8 cellular contexts compared by ENCODE assay signal in the genomic region with DNA sequence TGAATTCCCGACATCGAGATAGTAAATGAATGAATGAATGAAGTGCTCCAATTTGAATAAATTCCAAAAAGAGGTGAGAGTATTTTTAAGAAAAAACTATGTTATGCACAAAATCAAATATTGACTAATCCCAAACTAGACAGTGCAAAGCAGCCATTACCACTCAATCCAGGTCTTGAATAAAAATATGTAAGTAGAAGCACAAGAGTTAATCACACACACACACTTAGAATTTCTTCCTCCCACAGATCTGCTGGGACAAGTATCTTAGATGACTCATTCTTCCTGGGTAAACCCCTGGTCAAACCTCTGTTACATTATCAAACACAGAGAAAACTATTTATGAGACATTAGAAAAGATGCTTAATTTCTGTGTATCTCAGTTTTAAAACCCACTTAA. TPM values are rescaled to one million over a fixed set of nuclear protein-coding genes. Genes with fewer than 3 reads are reported as not detected.
DNase-seq lines count a peak whose midpoint lies in the region; ATAC-seq and FAIRE-seq lines count a peak whose summit lies in the region.

No MANE protein-coding gene starts in this region.

- CTCF ChIA-PET in activated CD4-positive, alpha-beta memory T cell treated with anti-CD3 and anti-CD28 coated beads for 36 hours (lab: Charles Lee) = no interaction called here

- POLR2A ChIA-PET in activated CD4-positive, alpha-beta memory T cell treated with anti-CD3 and anti-CD28 coated beads for 36 hours (lab: Charles Lee) = no interaction called here

- intact Hi-C loops in activated CD4-positive, alpha-beta memory T cell treated with anti-CD3 and anti-CD28 coated beads for 36 hours (cut with micrococcal nuclease) = loop anchor here (1.0 to 10.0 kb wide), 4 partner anchors 40 to 346 kb away; partner anchors contain the start of gene BAZ2B

- H3K36me3 Mint-ChIP-seq in activated CD4-positive, alpha-beta memory T cell treated with anti-CD3 and anti-CD28 coated beads for 36 hours = no peaks in the 10 kb centered on the region

- H3K9me3 Mint-ChIP-seq in activated CD4-positive, alpha-beta memory T cell treated with anti-CD3 and anti-CD28 coated beads for 36 hours = no peaks in the 10 kb centered on the region

- peaks cover 16% of the 10 kb centered on the region for H3K4me1 Mint-ChIP-seq in activated CD4-positive, alpha-beta memory T cell treated with anti-CD3 and anti-CD28 coated beads for 36 hours (ENCODE audit: low read depth)

- no peak overlapping the region for H3K27ac Mint-ChIP-seq in activated CD4-positive, alpha-beta memory T cell treated with anti-CD3 and anti-CD28 coated beads for 36 hours

- H3K27me3 Mint-ChIP-seq in activated CD4-positive, alpha-beta memory T cell treated with anti-CD3 and anti-CD28 coated beads for 36 hours = peaks cover 5% of the 10 kb centered on the region

- H3K4me3 Mint-ChIP-seq in activated CD4-positive, alpha-beta memory T cell treated with anti-CD3 and anti-CD28 coated beads for 36 hours = no peak overlapping the region

- ATAC-seq in GM21619 (IDR thresholded peaks at IDR 0.05; ENCODE audit: unreplicated experiment) = peak; percentile 56

- peak; percentile 87 for FAIRE-seq in islet of Langerhans (lab: Jason Lieb, UNC)

- DNase-seq in ELR (ENCODE audit: low read depth) (peak; percentile 85), OCI-M1 (lab: John Stamatoyannopoulos, UW) (peak; percentile 12), NCI-H1048 (lab: John Stamatoyannopoulos, UW) (no peak)
- DNase-seq in activated CD4-positive, alpha-beta T cell treated with anti-CD3 and anti-CD28 coated beads, Interleukin-2, amount 50 U/mL, for 48 hours = no peak
- no peak for DNase-seq in activated CD8-positive, alpha-beta memory T cell treated with anti-CD3 and anti-CD28 coated beads, Interleukin-2, amount 50 U/mL, for 48 hours
- DNase-seq in activated CD4-positive, alpha-beta memory T cell treated with anti-CD3 and anti-CD28 coated beads for 36 hours = no peak

RNA-seq across cellular contexts. Expression of gene LY75, which starts 55.9 kb away (rescaled TPM):
- total RNA-seq in activated CD4-positive, alpha-beta memory T cell treated with anti-CD3 and anti-CD28 coated beads for 36 hours = 10 to 100 TPM; 65.0 to 66.5 TPM

Comparison
In these comparisons a context has a peak if more than half of its experiments do, and no peak if none do; other contexts are left out.
1. DNase-seq: peak in ELR (single experiment) and OCI-M1 (single experiment); none in NCI-H1048 (single experiment), activated CD4-positive, alpha-beta T cell treated with anti-CD3 and anti-CD28 coated beads, Interleukin-2, amount 50 U/mL, for 48 hours (0 of 2), activated CD8-positive, alpha-beta memory T cell treated with anti-CD3 and anti-CD28 coated beads, Interleukin-2, amount 50 U/mL, for 48 hours (single experiment) and activated CD4-positive, alpha-beta memory T cell treated with anti-CD3 and anti-CD28 coated beads for 36 hours (single experiment).